In genomic region chr17:81675515-81676221, GRCh38 we compare ENCODE assay signal across 1 cellular context.
A peak's percentile ranks its signal among the peaks of the same experiment; 100 is the strongest.
TF ChIP-seq lines count a peak whose summit lies in the region.

No MANE protein-coding gene starts in this region.

TF ChIP-seq in IMR-90, 13 proteins besides CTCF, POLR2A, EP300 and RAD21:
- TF ChIP-seq SMC3 (IDR thresholded peaks at IDR 0.05; ENCODE audit: low read depth, low read length), result peak; percentile 18; the same call in 1 of the 2 replicates
